1 cellular context compared by ENCODE assay signal in the genomic region with DNA sequence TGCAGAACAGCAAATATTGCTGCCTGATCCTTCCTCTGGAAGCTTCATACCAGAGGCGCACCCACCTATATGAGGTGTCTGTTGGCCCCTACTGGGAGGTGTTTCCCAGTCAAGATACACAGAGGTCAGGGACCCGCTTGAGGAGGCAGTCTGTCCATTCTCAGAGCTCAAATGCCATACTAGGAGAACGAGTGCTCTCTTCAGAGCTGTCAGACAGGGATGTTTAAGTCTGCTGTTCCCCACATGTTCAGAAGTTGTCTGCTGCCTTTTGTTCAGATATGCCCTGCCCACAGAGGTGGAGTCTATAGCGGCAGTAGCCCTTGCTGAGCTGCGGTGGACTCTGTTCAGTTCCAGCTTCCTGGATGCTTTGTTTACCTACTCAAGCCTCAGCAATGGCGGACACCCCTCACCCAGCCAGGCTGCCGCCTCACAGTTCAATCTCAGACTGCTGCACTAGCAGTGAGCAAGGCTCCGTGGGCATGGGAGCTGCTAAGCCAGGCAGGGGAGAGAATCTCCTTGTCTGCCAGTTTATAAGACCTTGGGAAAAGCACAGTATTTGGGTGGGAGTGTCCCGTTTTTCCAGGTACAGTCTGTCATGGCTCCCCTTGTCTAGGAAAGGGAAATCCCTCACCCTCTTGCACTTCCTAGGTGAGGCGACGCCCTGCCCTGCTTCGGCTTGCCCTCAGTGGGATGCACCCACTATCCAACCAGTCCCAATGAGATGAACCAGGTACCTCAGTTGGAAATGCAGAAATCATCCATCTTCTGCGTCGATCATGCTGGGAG.
TF ChIP-seq lines count a peak whose summit lies in the region.
"Not testable (repeated sequence)": the region's sequence is repeated elsewhere in the genome, so short reads cannot be mapped to it uniquely, and the experiment has no call there.

No MANE protein-coding gene starts in this region.

TF ChIP-seq in HepG2, 621 proteins besides CTCF, POLR2A, EP300 and RAD21 (continues in another document):
- TF ChIP-seq RCOR2 (CRISPR knock-in tag; IDR thresholded peaks at IDR 0.05) = 0 out of 2 replicates have a peak, but pooled peaks have one; percentile 37
- TF ChIP-seq POGZ (CRISPR knock-in tag; IDR thresholded peaks at IDR 0.05) = peak; percentile 80
- TF ChIP-seq ARNT2 (CRISPR knock-in tag; IDR thresholded peaks at IDR 0.05; ENCODE audit: low read depth) = 0 out of 2 replicates have a peak, but pooled peaks have one; percentile 42
- 0 out of 2 replicates have a peak, but pooled peaks have one; percentile 29 for TF ChIP-seq ATF5 (CRISPR knock-in tag; IDR thresholded peaks at IDR 0.05; ENCODE audit: low read depth)
- TF ChIP-seq, protein P1, sequence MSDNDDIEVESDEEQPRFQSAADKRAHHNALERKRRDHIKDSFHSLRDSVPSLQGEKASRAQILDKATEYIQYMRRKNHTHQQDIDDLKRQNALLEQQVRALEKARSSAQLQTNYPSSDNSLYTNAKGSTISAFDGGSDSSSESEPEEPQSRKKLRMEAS (IDR thresholded peaks at IDR 0.05) = peak; percentile 56
- TF ChIP-seq ZNF724P (CRISPR knock-in tag; IDR thresholded peaks at IDR 0.05; ENCODE audit: borderline replicate concordance) = peak; percentile 81; the same call in 1 of the 2 replicates
- TF ChIP-seq ERF (CRISPR knock-in tag; IDR thresholded peaks at IDR 0.05) = peak; percentile 79
- not testable (repeated sequence) for TF ChIP-seq NONO (IDR thresholded peaks at IDR 0.05)
- peak; percentile 69 for TF ChIP-seq NONO (CRISPR knock-in tag; conservative IDR thresholded peaks at IDR 0.05)
- TF ChIP-seq, protein P2, sequence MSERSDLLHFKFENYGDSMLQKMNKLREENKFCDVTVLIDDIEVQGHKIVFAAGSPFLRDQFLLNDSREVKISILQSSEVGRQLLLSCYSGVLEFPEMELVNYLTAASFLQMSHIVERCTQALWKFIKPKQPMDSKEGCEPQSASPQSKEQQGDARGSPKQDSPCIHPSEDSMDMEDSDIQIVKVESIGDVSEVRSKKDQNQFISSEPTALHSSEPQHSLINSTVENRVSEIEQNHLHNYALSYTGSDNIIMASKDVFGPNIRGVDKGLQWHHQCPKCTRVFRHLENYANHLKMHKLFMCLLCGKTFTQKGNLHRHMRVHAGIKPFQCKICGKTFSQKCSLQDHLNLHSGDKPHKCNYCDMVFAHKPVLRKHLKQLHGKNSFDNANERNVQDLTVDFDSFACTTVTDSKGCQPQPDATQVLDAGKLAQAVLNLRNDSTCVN (CRISPR knock-in tag; IDR thresholded peaks at IDR 0.05; ENCODE audit: borderline replicate concordance) = peak; percentile 34; the same call in 1 of the 2 replicates
- peak; percentile 20 for TF ChIP-seq PATZ1 (CRISPR knock-in tag; IDR thresholded peaks at IDR 0.05)
- peak; percentile 82; the same call in 1 of the 2 replicates for TF ChIP-seq FOXC1 (CRISPR knock-in tag; IDR thresholded peaks at IDR 0.05; ENCODE audit: borderline replicate concordance)
- TF ChIP-seq ZNF441 (CRISPR knock-in tag; IDR thresholded peaks at IDR 0.05; ENCODE audit: borderline replicate concordance) = peak; percentile 87
- TF ChIP-seq, protein P3, sequence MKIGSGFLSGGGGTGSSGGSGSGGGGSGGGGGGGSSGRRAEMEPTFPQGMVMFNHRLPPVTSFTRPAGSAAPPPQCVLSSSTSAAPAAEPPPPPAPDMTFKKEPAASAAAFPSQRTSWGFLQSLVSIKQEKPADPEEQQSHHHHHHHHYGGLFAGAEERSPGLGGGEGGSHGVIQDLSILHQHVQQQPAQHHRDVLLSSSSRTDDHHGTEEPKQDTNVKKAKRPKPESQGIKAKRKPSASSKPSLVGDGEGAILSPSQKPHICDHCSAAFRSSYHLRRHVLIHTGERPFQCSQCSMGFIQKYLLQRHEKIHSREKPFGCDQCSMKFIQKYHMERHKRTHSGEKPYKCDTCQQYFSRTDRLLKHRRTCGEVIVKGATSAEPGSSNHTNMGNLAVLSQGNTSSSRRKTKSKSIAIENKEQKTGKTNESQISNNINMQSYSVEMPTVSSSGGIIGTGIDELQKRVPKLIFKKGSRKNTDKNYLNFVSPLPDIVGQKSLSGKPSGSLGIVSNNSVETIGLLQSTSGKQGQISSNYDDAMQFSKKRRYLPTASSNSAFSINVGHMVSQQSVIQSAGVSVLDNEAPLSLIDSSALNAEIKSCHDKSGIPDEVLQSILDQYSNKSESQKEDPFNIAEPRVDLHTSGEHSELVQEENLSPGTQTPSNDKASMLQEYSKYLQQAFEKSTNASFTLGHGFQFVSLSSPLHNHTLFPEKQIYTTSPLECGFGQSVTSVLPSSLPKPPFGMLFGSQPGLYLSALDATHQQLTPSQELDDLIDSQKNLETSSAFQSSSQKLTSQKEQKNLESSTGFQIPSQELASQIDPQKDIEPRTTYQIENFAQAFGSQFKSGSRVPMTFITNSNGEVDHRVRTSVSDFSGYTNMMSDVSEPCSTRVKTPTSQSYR (CRISPR knock-in tag; IDR thresholded peaks at IDR 0.05; ENCODE audit: borderline replicate concordance) = 0 out of 2 replicates have a peak, but pooled peaks have one; percentile 5
- TF ChIP-seq SAP130 (CRISPR knock-in tag; IDR thresholded peaks at IDR 0.05; ENCODE audit: low read depth) = peak; percentile 83
- TF ChIP-seq, protein P4, sequence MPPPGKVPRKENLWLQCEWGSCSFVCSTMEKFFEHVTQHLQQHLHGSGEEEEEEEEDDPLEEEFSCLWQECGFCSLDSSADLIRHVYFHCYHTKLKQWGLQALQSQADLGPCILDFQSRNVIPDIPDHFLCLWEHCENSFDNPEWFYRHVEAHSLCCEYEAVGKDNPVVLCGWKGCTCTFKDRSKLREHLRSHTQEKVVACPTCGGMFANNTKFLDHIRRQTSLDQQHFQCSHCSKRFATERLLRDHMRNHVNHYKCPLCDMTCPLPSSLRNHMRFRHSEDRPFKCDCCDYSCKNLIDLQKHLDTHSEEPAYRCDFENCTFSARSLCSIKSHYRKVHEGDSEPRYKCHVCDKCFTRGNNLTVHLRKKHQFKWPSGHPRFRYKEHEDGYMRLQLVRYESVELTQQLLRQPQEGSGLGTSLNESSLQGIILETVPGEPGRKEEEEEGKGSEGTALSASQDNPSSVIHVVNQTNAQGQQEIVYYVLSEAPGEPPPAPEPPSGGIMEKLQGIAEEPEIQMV (CRISPR knock-in tag; IDR thresholded peaks at IDR 0.05; ENCODE audit: low read depth) = peak; percentile 40; the same call in 1 of the 2 replicates
- TF ChIP-seq AHR (CRISPR knock-in tag; IDR thresholded peaks at IDR 0.05) = 0 out of 2 replicates have a peak, but pooled peaks have one; percentile 60
- TF ChIP-seq NFKBIZ (CRISPR knock-in tag; IDR thresholded peaks at IDR 0.05) = 0 out of 2 replicates have a peak, but pooled peaks have one; percentile 60
- 0 out of 2 replicates have a peak, but pooled peaks have one; percentile 29 for TF ChIP-seq MIER2 (CRISPR knock-in tag; IDR thresholded peaks at IDR 0.05)
- TF ChIP-seq THAP9 (CRISPR knock-in tag; IDR thresholded peaks at IDR 0.05; ENCODE audit: borderline replicate concordance) = peak; percentile 62; the same call in 1 of the 2 replicates
- TF ChIP-seq MXD4 (CRISPR knock-in tag; IDR thresholded peaks at IDR 0.05) = peak; percentile 38; the same call in 1 of the 2 replicates
- peak; percentile 69; the same call in 1 of the 2 replicates for TF ChIP-seq ZNF343 (CRISPR knock-in tag; IDR thresholded peaks at IDR 0.05)
- TF ChIP-seq HES4 (CRISPR knock-in tag; IDR thresholded peaks at IDR 0.05; ENCODE audit: borderline replicate concordance) = peak; percentile 60; the same call in 1 of the 2 replicates
- TF ChIP-seq FOXO1 (CRISPR knock-in tag; IDR thresholded peaks at IDR 0.05) = peak; percentile 19; the same call in 1 of the 2 replicates
- TF ChIP-seq, protein P5, sequence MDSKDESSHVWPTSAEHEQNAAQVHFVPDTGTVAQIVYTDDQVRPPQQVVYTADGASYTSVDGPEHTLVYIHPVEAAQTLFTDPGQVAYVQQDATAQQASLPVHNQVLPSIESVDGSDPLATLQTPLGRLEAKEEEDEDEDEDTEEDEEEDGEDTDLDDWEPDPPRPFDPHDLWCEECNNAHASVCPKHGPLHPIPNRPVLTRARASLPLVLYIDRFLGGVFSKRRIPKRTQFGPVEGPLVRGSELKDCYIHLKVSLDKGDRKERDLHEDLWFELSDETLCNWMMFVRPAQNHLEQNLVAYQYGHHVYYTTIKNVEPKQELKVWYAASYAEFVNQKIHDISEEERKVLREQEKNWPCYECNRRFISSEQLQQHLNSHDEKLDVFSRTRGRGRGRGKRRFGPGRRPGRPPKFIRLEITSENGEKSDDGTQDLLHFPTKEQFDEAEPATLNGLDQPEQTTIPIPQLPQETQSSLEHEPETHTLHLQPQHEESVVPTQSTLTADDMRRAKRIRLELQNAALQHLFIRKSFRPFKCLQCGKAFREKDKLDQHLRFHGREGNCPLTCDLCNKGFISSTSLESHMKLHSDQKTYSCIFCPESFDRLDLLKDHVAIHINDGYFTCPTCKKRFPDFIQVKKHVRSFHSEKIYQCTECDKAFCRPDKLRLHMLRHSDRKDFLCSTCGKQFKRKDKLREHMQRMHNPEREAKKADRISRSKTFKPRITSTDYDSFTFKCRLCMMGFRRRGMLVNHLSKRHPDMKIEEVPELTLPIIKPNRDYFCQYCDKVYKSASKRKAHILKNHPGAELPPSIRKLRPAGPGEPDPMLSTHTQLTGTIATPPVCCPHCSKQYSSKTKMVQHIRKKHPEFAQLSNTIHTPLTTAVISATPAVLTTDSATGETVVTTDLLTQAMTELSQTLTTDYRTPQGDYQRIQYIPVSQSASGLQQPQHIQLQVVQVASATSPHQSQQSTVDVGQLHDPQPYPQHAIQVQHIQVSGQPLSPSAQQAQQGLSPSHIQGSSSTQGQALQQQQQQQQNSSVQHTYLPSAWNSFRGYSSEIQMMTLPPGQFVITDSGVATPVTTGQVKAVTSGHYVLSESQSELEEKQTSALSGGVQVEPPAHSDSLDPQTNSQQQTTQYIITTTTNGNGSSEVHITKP (CRISPR knock-in tag; IDR thresholded peaks at IDR 0.05; ENCODE audit: low read depth) = peak; percentile 52; the same call in 1 of the 2 replicates
- TF ChIP-seq ZNF24 (IDR thresholded peaks at IDR 0.05) = 0 out of 2 replicates have a peak, but pooled peaks have one; percentile 42
- peak; percentile 39; the same call in 1 of the 2 replicates for TF ChIP-seq ZNF614 (CRISPR knock-in tag; IDR thresholded peaks at IDR 0.05; ENCODE audit: borderline replicate concordance)
- TF ChIP-seq ZKSCAN8 (CRISPR knock-in tag; IDR thresholded peaks at IDR 0.05; ENCODE audit: borderline replicate concordance) = 0 out of 2 replicates have a peak, but pooled peaks have one; percentile 23
- TF ChIP-seq ZNF644 (CRISPR knock-in tag; IDR thresholded peaks at IDR 0.05; ENCODE audit: low read depth) = peak; percentile 81
- peak; percentile 52; the same call in 1 of the 2 replicates for TF ChIP-seq ZNF772 (CRISPR knock-in tag; IDR thresholded peaks at IDR 0.05)
- peak; percentile 90 for TF ChIP-seq FOXA3 (CRISPR knock-in tag; IDR thresholded peaks at IDR 0.05)
- TF ChIP-seq, protein P6, sequence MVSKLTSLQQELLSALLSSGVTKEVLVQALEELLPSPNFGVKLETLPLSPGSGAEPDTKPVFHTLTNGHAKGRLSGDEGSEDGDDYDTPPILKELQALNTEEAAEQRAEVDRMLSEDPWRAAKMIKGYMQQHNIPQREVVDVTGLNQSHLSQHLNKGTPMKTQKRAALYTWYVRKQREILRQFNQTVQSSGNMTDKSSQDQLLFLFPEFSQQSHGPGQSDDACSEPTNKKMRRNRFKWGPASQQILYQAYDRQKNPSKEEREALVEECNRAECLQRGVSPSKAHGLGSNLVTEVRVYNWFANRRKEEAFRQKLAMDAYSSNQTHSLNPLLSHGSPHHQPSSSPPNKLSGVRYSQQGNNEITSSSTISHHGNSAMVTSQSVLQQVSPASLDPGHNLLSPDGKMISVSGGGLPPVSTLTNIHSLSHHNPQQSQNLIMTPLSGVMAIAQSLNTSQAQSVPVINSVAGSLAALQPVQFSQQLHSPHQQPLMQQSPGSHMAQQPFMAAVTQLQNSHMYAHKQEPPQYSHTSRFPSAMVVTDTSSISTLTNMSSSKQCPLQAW (CRISPR knock-in tag; IDR thresholded peaks at IDR 0.05) = peak; percentile 83
- TF ChIP-seq ZNF670 (CRISPR knock-in tag; IDR thresholded peaks at IDR 0.05; ENCODE audit: borderline replicate concordance) = peak; percentile 76; the same call in 1 of the 2 replicates
- 0 out of 2 replicates have a peak, but pooled peaks have one; percentile 16 for TF ChIP-seq NRL (CRISPR knock-in tag; IDR thresholded peaks at IDR 0.05; ENCODE audit: borderline replicate concordance)
- TF ChIP-seq ZMYM4 (CRISPR knock-in tag; IDR thresholded peaks at IDR 0.05) = peak; percentile 92
- TF ChIP-seq SRY (CRISPR knock-in tag; IDR thresholded peaks at IDR 0.05) = peak; percentile 67; the same call in 1 of the 2 replicates
